In genomic region chr6:66179363-66179762, GRCh38 we compare ENCODE assay signal across 21 cellular contexts.
DNase-seq lines count a peak whose midpoint lies in the region; ATAC-seq and TF ChIP-seq lines count a peak whose summit lies in the region.
"Had no signal": no experiment of that assay in that cellular context is flagged by ENCODE, and none has a peak within 500 bp of the region (broad histone marks: within the 10 kb centered on the region; RNA-seq: fewer than 3 reads in every experiment).

No MANE protein-coding gene starts in this region.

- H2BK15ac ChIP-seq in IMR-90 (ENCODE audit: low read depth, low read length), result no peak overlapping the region

- H4K91ac ChIP-seq in IMR-90 (ENCODE audit: insufficient read depth, low read depth, low read length), result no peak overlapping the region

- dilution Hi-C loops in IMR-90 (cut with HindIII; ENCODE audit: low sequenced_read_pairs, unreplicated experiment), result no loop called here

- no peaks in the 10 kb centered on the region for H3K36me3 ChIP-seq in IMR-90 (ENCODE audit: control insufficient read depth, insufficient read depth, low read length)
- H3K36me3 ChIP-seq in sigmoid colon, result no peaks in the 10 kb centered on the region
- H3K36me3 ChIP-seq: BLaER1, HAP-1 had no signal

- in situ Hi-C loops in IMR-90 (cut with MboI; ENCODE audit: low sequenced_read_pairs), result no loop called here

- no peak for TF ChIP-seq RAD21 in IMR-90 (IDR thresholded peaks at IDR 0.05; ENCODE audit: low read length)

- no peak overlapping the region for H3K9ac ChIP-seq in IMR-90 (ENCODE audit: low read depth, low read length)
- H3K9ac ChIP-seq: BLaER1 had no signal

- no peak for TF ChIP-seq CTCF in AG10803 (conservative IDR thresholded peaks at IDR 0.05; ENCODE audit: low read length)
- TF ChIP-seq CTCF in IMR-90 (conservative IDR thresholded peaks at IDR 0.05; ENCODE audit: low read depth, low read length), result no peak
- TF ChIP-seq CTCF in choroid plexus epithelial cell (conservative IDR thresholded peaks at IDR 0.05; ENCODE audit: low read depth, low read length), result no peak
- TF ChIP-seq CTCF in fibroblast of the aortic adventitia (IDR thresholded peaks at IDR 0.05; ENCODE audit: insufficient read depth, low read length), result no peak
- TF ChIP-seq CTCF in sigmoid colon (IDR thresholded peaks at IDR 0.05), result no peak

- H3K23ac ChIP-seq in IMR-90 (ENCODE audit: low read depth, low read length), result no peak overlapping the region

- no peak overlapping the region for H3K27ac ChIP-seq in IMR-90 (ENCODE audit: insufficient read depth, low read length)
- H3K27ac ChIP-seq in sigmoid colon, result no peak overlapping the region
- H3K27ac ChIP-seq: A549, BLaER1, C4-2B had no signal

- POLR2A ChIA-PET in IMR-90 (lab: Charles Lee; ENCODE audit: unreplicated experiment), result no interaction called here

- BruUV-seq in IMR-90 (replicated peaks; lab: Mats Ljungman, UMichigan), result no TSS peak

- H2BK120ac ChIP-seq in IMR-90 (ENCODE audit: low read depth, low read length), result no peak overlapping the region

- H3K4me3 ChIP-seq in AG10803 (ENCODE audit: low read length), result no peak overlapping the region
- H3K4me3 ChIP-seq in IMR-90 (ENCODE audit: insufficient read depth, low read depth, low read length), result no peak overlapping the region
- no peak overlapping the region for H3K4me3 ChIP-seq in choroid plexus epithelial cell (ENCODE audit: low read depth, low read length)
- H3K4me3 ChIP-seq in fibroblast of the aortic adventitia (ENCODE audit: low read depth, low read length), result no peak overlapping the region
- H3K4me3 ChIP-seq in sigmoid colon, result no peak overlapping the region
- H3K4me3 ChIP-seq: A549, BLaER1, HAP-1 had no signal

- H2BK5ac ChIP-seq in IMR-90 (ENCODE audit: low read depth, low read length, poor library complexity, severe bottlenecking), result no peak overlapping the region

- H4K20me1 ChIP-seq in IMR-90 (ENCODE audit: insufficient read depth, low read length), result no peaks in the 10 kb centered on the region
- H4K20me1 ChIP-seq: BLaER1 had no signal

- no peak overlapping the region for H3K14ac ChIP-seq in IMR-90 (replicated peaks; ENCODE audit: low read depth, low read length)

- H4K8ac ChIP-seq in IMR-90 (ENCODE audit: low read depth in 2 of 2, low read length in 2 of 2), result no peak overlapping the region

- H2AK5ac ChIP-seq in IMR-90 (ENCODE audit: low read depth, low read length), result no peak overlapping the region

- CTCF ChIA-PET in IMR-90 (lab: Yijun Ruan, JAX), result no interaction called here

- no CpG with 5 or more reads among the region's 3 CpGs for WGBS in IMR-90 (ENCODE audit: extremely low coverage in 2 of 2, insufficient read length in 1 of 2), 2 experiments
- WGBS in sigmoid colon, 2 donors, result 77 to 79% methylated on average over 3 of the region's 3 CpGs

- no peaks in the 10 kb centered on the region for H3K9me3 ChIP-seq in IMR-90 (ENCODE audit: control insufficient read depth, insufficient read depth, low read length)
- peaks cover 0 to 4% (median 0%) of the 10 kb centered on the region in 4 donors for H3K9me3 ChIP-seq in sigmoid colon
- H3K9me3 ChIP-seq: A549, BLaER1, Caco-2, HAP-1 had no signal

- DNase-seq in AG10803 (ENCODE audit: low read depth) (peak; percentile 62), IMR-90 (peak; percentile 47), choroid plexus epithelial cell (ENCODE audit: low read depth) (peak; percentile 6), fibroblast of the aortic adventitia (ENCODE audit: low read depth) (peak; percentile 6), NCI-H774 (lab: John Stamatoyannopoulos, UW) (no peak), sigmoid colon (no peak), middle frontal gyrus (ENCODE audit: extremely low spot score, low spot score) (no peak), NCI-H226 (no peak)
- DNase-seq: 8988T; ACHN; Caco-2; CD4-positive, CD25-positive, alpha-beta regulatory T cell; CD8-positive, alpha-beta T cell; DMS153; DND-41; GOT3; HFFc6 had no signal

- no peak overlapping the region for H3K56ac ChIP-seq in IMR-90 (ENCODE audit: extremely low read depth, insufficient read depth, low read length)

- H3K4ac ChIP-seq in IMR-90 (ENCODE audit: low read depth, low read length), result no peak overlapping the region

- TF ChIP-seq EP300 in sigmoid colon (IDR thresholded peaks at IDR 0.05), result no peak

- peak; percentile 51 for ATAC-seq in IMR-90 (ENCODE audit: low read depth)
- ATAC-seq: A549; CD8-positive, alpha-beta T cell had no signal

- H3K4me1 ChIP-seq in IMR-90 (ENCODE audit: control insufficient read depth, insufficient read depth, low read length), result no peaks in the 10 kb centered on the region
- H3K4me1 ChIP-seq in sigmoid colon, result no peaks in the 10 kb centered on the region
- H3K4me1 ChIP-seq: A549, BLaER1, Caco-2, HAP-1 had no signal

- no peak overlapping the region for H2AK9ac ChIP-seq in IMR-90 (replicated peaks; ENCODE audit: low read depth, low read length, poor library complexity)

- no peak overlapping the region for H3K4me2 ChIP-seq in IMR-90 (ENCODE audit: low read depth, low read length)
- H3K4me2 ChIP-seq: A549, BLaER1 had no signal

- intact Hi-C loops in IMR-90 (cut with micrococcal nuclease), result no loop called here
- intact Hi-C loops in sigmoid colon (cut with DNase I), result no loop called here

- no peaks in the 10 kb centered on the region for H3K9me1 ChIP-seq in IMR-90 (ENCODE audit: insufficient read depth, low read length)

- H3K18ac ChIP-seq in IMR-90 (ENCODE audit: low read depth, low read length), result no peak overlapping the region

- TF ChIP-seq POLR2A in IMR-90 (IDR thresholded peaks at IDR 0.05; ENCODE audit: low read depth, low read length) (no peak), sigmoid colon (IDR thresholded peaks at IDR 0.05) (no peak)

- H2BK20ac ChIP-seq in IMR-90 (ENCODE audit: low read depth, low read length), result no peak overlapping the region

- no peaks in the 10 kb centered on the region for H3K27me3 ChIP-seq in IMR-90 (ENCODE audit: control insufficient read depth, insufficient read depth, low read length)
- H3K27me3 ChIP-seq in sigmoid colon, result no peaks in the 10 kb centered on the region
- H3K27me3 ChIP-seq: BLaER1 had no signal

- H2AFZ ChIP-seq in IMR-90 (replicated peaks; ENCODE audit: low read length, poor library complexity), result no peak overlapping the region

- H3K79me1 ChIP-seq in IMR-90 (ENCODE audit: low read depth in 1 of 2, low read length in 2 of 2), result no peaks in the 10 kb centered on the region

- H4K5ac ChIP-seq in IMR-90 (ENCODE audit: low read depth, low read length), result no peak overlapping the region

TF ChIP-seq in IMR-90, 13 proteins besides CTCF, POLR2A, EP300 and RAD21:
- no peak for TF ChIP-seq USF2 (IDR thresholded peaks at IDR 0.05; ENCODE audit: low read depth, low read length)
- TF ChIP-seq CHD1 (IDR thresholded peaks at IDR 0.05; ENCODE audit: low read depth, low read length), result no peak
- TF ChIP-seq RFX5 (IDR thresholded peaks at IDR 0.05; ENCODE audit: low read depth, low read length), result no peak
- no peak for TF ChIP-seq SMC3 (IDR thresholded peaks at IDR 0.05; ENCODE audit: low read depth, low read length)
- TF ChIP-seq, protein P1, sequence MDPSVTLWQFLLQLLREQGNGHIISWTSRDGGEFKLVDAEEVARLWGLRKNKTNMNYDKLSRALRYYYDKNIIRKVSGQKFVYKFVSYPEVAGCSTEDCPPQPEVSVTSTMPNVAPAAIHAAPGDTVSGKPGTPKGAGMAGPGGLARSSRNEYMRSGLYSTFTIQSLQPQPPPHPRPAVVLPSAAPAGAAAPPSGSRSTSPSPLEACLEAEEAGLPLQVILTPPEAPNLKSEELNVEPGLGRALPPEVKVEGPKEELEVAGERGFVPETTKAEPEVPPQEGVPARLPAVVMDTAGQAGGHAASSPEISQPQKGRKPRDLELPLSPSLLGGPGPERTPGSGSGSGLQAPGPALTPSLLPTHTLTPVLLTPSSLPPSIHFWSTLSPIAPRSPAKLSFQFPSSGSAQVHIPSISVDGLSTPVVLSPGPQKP (IDR thresholded peaks at IDR 0.05; ENCODE audit: borderline replicate concordance, low read depth, low read length), result no peak
- no peak for TF ChIP-seq CEBPB (IDR thresholded peaks at IDR 0.05; ENCODE audit: low read depth, low read length)
- no peak for TF ChIP-seq FOS (IDR thresholded peaks at IDR 0.05; ENCODE audit: low read depth, low read length)
- no peak for TF ChIP-seq RCOR1 (IDR thresholded peaks at IDR 0.05; ENCODE audit: insufficient replicate concordance, low read length)
- no peak for TF ChIP-seq MXI1 (IDR thresholded peaks at IDR 0.05; ENCODE audit: borderline replicate concordance, low read depth, low read length)
- TF ChIP-seq MAZ (IDR thresholded peaks at IDR 0.05; ENCODE audit: borderline replicate concordance, low read depth, low read length), result no peak
- TF ChIP-seq MAFK (IDR thresholded peaks at IDR 0.05; ENCODE audit: low read depth, low read length), result no peak
- TF ChIP-seq BHLHE40 (IDR thresholded peaks at IDR 0.05; ENCODE audit: low read depth, low read length), result no peak
- no peak for TF ChIP-seq NFE2L2 (IDR thresholded peaks at IDR 0.05; ENCODE audit: low read depth, low read length)

Comparison
In these comparisons a context has a peak if more than half of its experiments do, and no peak if none do; other contexts are left out.
1. DNase-seq: peak in AG10803 (single experiment), IMR-90 (single experiment), choroid plexus epithelial cell (single experiment) and fibroblast of the aortic adventitia (single experiment); none in NCI-H774 (single experiment), sigmoid colon (single experiment), middle frontal gyrus (single experiment) and NCI-H226 (single experiment).